In genomic region chr4:143626134-143626859, GRCh38 we compare ENCODE assay signal across 13 cellular contexts.
DNase-seq lines count a peak whose midpoint lies in the region; TF ChIP-seq lines count a peak whose summit lies in the region.
"Had no signal": no experiment of that assay in that cellular context is flagged by ENCODE, and none has a peak within 500 bp of the region (broad histone marks: within the 10 kb centered on the region; RNA-seq: fewer than 3 reads in every experiment).

No MANE protein-coding gene starts in this region.

- H3K27ac Mint-ChIP-seq in osteocyte (ENCODE audit: unreplicated experiment): no peak overlapping the region
- H3K27ac Mint-ChIP-seq: IgD-negative memory B cell had no signal

- no peak for TF ChIP-seq CTCF in osteocyte (IDR thresholded peaks at IDR 0.05)

- no peaks in the 10 kb centered on the region for H3K36me3 Mint-ChIP-seq in osteocyte (ENCODE audit: unreplicated experiment)

- H3K36me3 ChIP-seq in H7 (replicated peaks; ENCODE audit: control insufficient read depth, insufficient read depth, low read length): no peaks in the 10 kb centered on the region

- peaks cover 16% of the 10 kb centered on the region for H3K27me3 Mint-ChIP-seq in osteocyte (ENCODE audit: unreplicated experiment)

- no peaks in the 10 kb centered on the region for H3K27me3 ChIP-seq in H7 (ENCODE audit: control insufficient read depth, insufficient read depth, low read length)

- no peak overlapping the region for H3K4me3 Mint-ChIP-seq in osteocyte (ENCODE audit: unreplicated experiment)
- H3K4me3 Mint-ChIP-seq: IgD-negative memory B cell had no signal

- peaks cover 2% of the 10 kb centered on the region for H3K4me1 Mint-ChIP-seq in osteocyte (ENCODE audit: unreplicated experiment)
- H3K4me1 Mint-ChIP-seq: IgD-negative memory B cell had no signal

- no peak overlapping the region for H3K4me3 ChIP-seq in H7 (ENCODE audit: insufficient read depth, low read depth, low read length)

- DNase-seq in NCI-H2029 treated with DMSO at 0.1 percent for 48 hours (lab: John Stamatoyannopoulos, UW) (peak; percentile 78), brain pericyte (ENCODE audit: low read depth, low spot score) (peak; percentile 17), iris pigment epithelial cell (ENCODE audit: low read depth) (peak; percentile 48), stromal cell of bone marrow (ENCODE audit: low read depth) (peak; percentile 17), KBM-7 (no peak), HPDE6-E6E7 (ENCODE audit: extremely low spot score) (no peak), H7 (no peak), osteocyte (ENCODE audit: extremely low spot score, unreplicated experiment) (no peak)
- DNase-seq: amygdala; DND-41; midbrain; stimulated activated naive CD4-positive, alpha-beta T cell had no signal

- in situ Hi-C loops in KBM-7 (cut with MboI; ENCODE audit: low pct_unique_long_range_greater_than_20kb, low sequenced_read_pairs): no loop called here

- H3K9me3 Mint-ChIP-seq in osteocyte (ENCODE audit: unreplicated experiment): no peaks in the 10 kb centered on the region
- H3K9me3 Mint-ChIP-seq: IgD-negative memory B cell had no signal

Comparison
In these comparisons a context has a peak if more than half of its experiments do, and no peak if none do; other contexts are left out.
1. DNase-seq: peak in NCI-H2029 treated with DMSO at 0.1 percent for 48 hours (single experiment), brain pericyte (single experiment), iris pigment epithelial cell (single experiment) and stromal cell of bone marrow (single experiment); none in KBM-7 (single experiment), HPDE6-E6E7 (single experiment), H7 (single experiment) and osteocyte (single experiment).